In genomic region chr4:181756451-181756850, GRCh38 we compare ENCODE assay signal across 14 cellular contexts.
"Had no signal": no experiment of that assay in that cellular context is flagged by ENCODE, and none has a peak within 500 bp of the region (broad histone marks: within the 10 kb centered on the region; RNA-seq: fewer than 3 reads in every experiment).

No MANE protein-coding gene starts in this region.

- DNase-seq: activated B cell treated with CpG ODN at 0.5 μM for 24 hours; activated CD4-positive, alpha-beta memory T cell treated with anti-CD3 and anti-CD28 coated beads, Interleukin-2, amount 10 ng/mL, durations not matched to agents 7 days and 5 days; activated CD4-positive, alpha-beta T cell treated with anti-CD3 and anti-CD28 coated beads for 48 hours; activated CD8-positive, alpha-beta memory T cell treated with anti-CD3 and anti-CD28 coated beads, Interleukin-2, amount 10 ng/mL, durations not matched to agents 7 days and 5 days; activated naive CD8-positive, alpha-beta T cell treated with anti-CD3 and anti-CD28 coated beads for 36 hours; amniotic stem cell; body of pancreas; dorsolateral prefrontal cortex; foreskin keratinocyte; glutamatergic neuron; thyroid gland had no signal

- ATAC-seq: activated CD8-positive, alpha-beta memory T cell treated with anti-CD3 and anti-CD28 coated beads, Interleukin-2, amount 10 ng/mL, durations not matched to agents 7 days and 5 days; body of pancreas; foreskin keratinocyte; left lobe of liver; natural killer cell treated with Interleukin-12 subunit alpha and Interleukin-12 subunit beta and Interleukin-15 and Interleukin-18, amount 100 ng/mL, for 72 hours; stimulated activated effector memory CD8-positive, alpha-beta T cell treated with anti-CD3 and anti-CD28 coated beads, Interleukin-12 subunit alpha, Interleukin-12 subunit beta, amount 100 ng/mL, for 72 hours had no signal
